Comparison of ENCODE assay signal across 11 cellular contexts in genomic region chr1:36396359-36396758, GRCh38. TPM values are rescaled to one million over a fixed set of nuclear protein-coding genes. Genes with fewer than 3 reads are reported as not detected.
A peak's percentile ranks its signal among the peaks of the same experiment; 100 is the strongest.
DNase-seq lines count a peak whose midpoint lies in the region; ATAC-seq, FAIRE-seq and TF ChIP-seq lines count a peak whose summit lies in the region.
"Had no signal": no experiment of that assay in that cellular context is flagged by ENCODE, and none has a peak within 500 bp of the region (broad histone marks: within the 10 kb centered on the region; RNA-seq: fewer than 3 reads in every experiment).

No MANE protein-coding gene starts in this region.

- H2AFZ ChIP-seq in HCT116 (ENCODE audit: low read depth, low read length, poor library complexity, severe bottlenecking) (no peak overlapping the region), astrocyte (ENCODE audit: low read depth, low read length) (no peak overlapping the region), neural cell (ENCODE audit: low read depth, low read length) (no peak overlapping the region)

- no TSS peak for BruUV-seq in HCT116 (replicated peaks; lab: Mats Ljungman, UMichigan)

- RAD21 ChIA-PET in HCT116 (lab: Charles Lee; ENCODE audit: low non-redundant PET in 1 of 2, low total read pairs in 2 of 2, uncharacterized antibody in 2 of 2, unreplicated experiment in 2 of 2): no interaction called here

- peaks cover 4% of the 10 kb centered on the region for H3K9me3 ChIP-seq in BLaER1
- H3K9me3 ChIP-seq in HCT116 (ENCODE audit: control insufficient read depth in 1 of 2, insufficient read depth in 1 of 2, low read depth in 1 of 2, low read length in 2 of 2): no peaks in the 10 kb centered on the region
- no peaks in the 10 kb centered on the region for H3K9me3 ChIP-seq in astrocyte (ENCODE audit: insufficient read depth, low read depth, low read length)
- H3K9me3 ChIP-seq in neural cell (ENCODE audit: low read length): no peaks in the 10 kb centered on the region

- H3K9me2 ChIP-seq in HCT116 (ENCODE audit: insufficient read depth) (no peaks in the 10 kb centered on the region), neural cell (ENCODE audit: insufficient read depth, low read length) (no peaks in the 10 kb centered on the region)

- CTCF ChIA-PET in HCT116 (lab: Charles Lee): no interaction called here

- peak overlapping the region; percentile 97 for H3K4me3 Mint-ChIP-seq in astrocyte (ENCODE audit: unreplicated experiment)

- H3K9me3 Mint-ChIP-seq in astrocyte (ENCODE audit: unreplicated experiment): no peaks in the 10 kb centered on the region

- no peak overlapping the region for H3K4me3 ChIP-seq in BLaER1
- peak overlapping the region; percentile 85 to 91 for H3K4me3 ChIP-seq in HCT116 (replicated peaks in 1 of 2; ENCODE audit: low read depth in 1 of 2, low read length in 2 of 2)
- no peak overlapping the region for H3K4me3 ChIP-seq in astrocyte (ENCODE audit: insufficient read depth, low read depth, low read length)
- H3K4me3 ChIP-seq in neural cell (ENCODE audit: low read length): peak overlapping the region; percentile 86

- H3K4me2 ChIP-seq in BLaER1 (peak overlapping the region; percentile 95), HCT116 (ENCODE audit: low read length) (peak overlapping the region; percentile 94), astrocyte (ENCODE audit: low read length) (peak overlapping the region; percentile 88), neural cell (ENCODE audit: low read length) (no peak overlapping the region)

- H3K4me1 Mint-ChIP-seq in astrocyte (ENCODE audit: low read depth, unreplicated experiment): peaks cover 16% of the 10 kb centered on the region

- TF ChIP-seq RAD21 in HCT116 (IDR thresholded peaks at IDR 0.05; ENCODE audit: low read depth) (no peak), neural cell (conservative IDR thresholded peaks at IDR 0.05) (no peak)

- no peak overlapping the region for H3K9ac ChIP-seq in BLaER1
- peak overlapping the region; percentile 90 for H3K9ac ChIP-seq in HCT116 (ENCODE audit: low read length)
- H3K9ac ChIP-seq in astrocyte (ENCODE audit: low read length): peak overlapping the region; percentile 95
- no peak overlapping the region for H3K9ac ChIP-seq in neural cell (ENCODE audit: low read length)

- H3K36me3 Mint-ChIP-seq in astrocyte (ENCODE audit: low read depth, unreplicated experiment): peaks cover 12% of the 10 kb centered on the region

- no peaks in the 10 kb centered on the region for H3K27me3 ChIP-seq in BLaER1
- no peaks in the 10 kb centered on the region for H3K27me3 ChIP-seq in HCT116 (ENCODE audit: insufficient read depth, low read length)
- H3K27me3 ChIP-seq in astrocyte (ENCODE audit: insufficient read depth, low read length): no peaks in the 10 kb centered on the region
- no peaks in the 10 kb centered on the region for H3K27me3 ChIP-seq in neural cell (ENCODE audit: insufficient read depth, low read depth, low read length)

- H3K4me1 ChIP-seq in BLaER1 (peaks cover 25% of the 10 kb centered on the region), HCT116 (ENCODE audit: control insufficient read depth in 1 of 2, insufficient read depth in 2 of 2, low read length in 2 of 2) (peaks cover 23 to 39% of the 10 kb centered on the region in 2 experiments), astrocyte (ENCODE audit: insufficient read depth, low read length) (peaks cover 10% of the 10 kb centered on the region)

- POLR2A ChIA-PET in HCT116 (lab: Charles Lee): interaction anchor here (2.1 to 7.4 kb wide), 2 partner anchors 9 to 10 kb away, joined by 12 to 219 read pairs; partner anchors contain the start of gene STK40

- H3K36me3 ChIP-seq in BLaER1 (peaks cover 30% of the 10 kb centered on the region), HCT116 (ENCODE audit: control insufficient read depth in 1 of 2, insufficient read depth in 2 of 2, low read length in 2 of 2) (peaks cover 12 to 20% of the 10 kb centered on the region in 2 experiments; a peak in 3 of 4 replicates), astrocyte (ENCODE audit: insufficient read depth, low read length) (peaks cover 13% of the 10 kb centered on the region), neural cell (ENCODE audit: insufficient read depth, low read length) (no peaks in the 10 kb centered on the region)

- no peaks in the 10 kb centered on the region for H4K20me1 ChIP-seq in BLaER1
- no peaks in the 10 kb centered on the region for H4K20me1 ChIP-seq in HCT116 (ENCODE audit: insufficient read depth)
- peaks cover 5% of the 10 kb centered on the region for H4K20me1 ChIP-seq in astrocyte (ENCODE audit: insufficient read depth, low read length)
- H4K20me1 ChIP-seq in neural cell (ENCODE audit: insufficient read depth): no peaks in the 10 kb centered on the region

- peak overlapping the region; percentile 77 for H3K27ac Mint-ChIP-seq in astrocyte (ENCODE audit: unreplicated experiment)

- H3K27me3 Mint-ChIP-seq in astrocyte (ENCODE audit: low read depth, unreplicated experiment): no peaks in the 10 kb centered on the region

- TF ChIP-seq EP300 in neural cell (conservative IDR thresholded peaks at IDR 0.05; ENCODE audit: poor library complexity, severe bottlenecking): no peak

- no peak for FAIRE-seq in astrocyte (lab: Jason Lieb, UNC)
- FAIRE-seq: RCC 7860 had no signal

- ATAC-seq in HCT116 (no peak), GM18502 (IDR thresholded peaks at IDR 0.05; ENCODE audit: poor library complexity, unreplicated experiment) (no peak), HG02678 (IDR thresholded peaks at IDR 0.05; ENCODE audit: unreplicated experiment) (no peak)

- TF ChIP-seq POLR2A in HCT116 (IDR thresholded peaks at IDR 0.05; ENCODE audit: borderline replicate concordance, extremely low read depth, insufficient read depth, insufficient read length): no peak

- H3K79me2 ChIP-seq in HCT116 (ENCODE audit: insufficient read depth, low read length) (peaks cover 34% of the 10 kb centered on the region), astrocyte (ENCODE audit: insufficient read depth, low read length) (peaks cover 30% of the 10 kb centered on the region), neural cell (replicated peaks; ENCODE audit: insufficient read depth, low read length) (no peaks in the 10 kb centered on the region)

- H3F3A ChIP-seq in neural cell (ENCODE audit: insufficient read depth, low read length, poor library complexity, severe bottlenecking): no peaks in the 10 kb centered on the region

- H3K27ac ChIP-seq in BLaER1: no peak overlapping the region
- no peak overlapping the region; the same call in 1 of the 2 replicates for H3K27ac ChIP-seq in HCT116 (ENCODE audit: low read depth, low read length)
- H3K27ac ChIP-seq in astrocyte (ENCODE audit: low read depth, low read length): no peak overlapping the region
- no peak overlapping the region for H3K27ac ChIP-seq in neural cell (ENCODE audit: low read length)

- DNase-seq in HCT116 (ENCODE audit: low read depth, low spot score) (no peak), astrocyte (ENCODE audit: low read depth) (no peak), EL (no peak), NCI-H748 treated with DMSO at 0.1 percent for 48 hours (lab: John Stamatoyannopoulos, UW) (no peak)
- DNase-seq: GF-D8, NCI-H1092 treated with DMSO at 0.1 percent for 48 hours had no signal

- intact Hi-C loops in HCT116 (cut with micrococcal nuclease): no loop called here

- TF ChIP-seq CTCF in HCT116 (IDR thresholded peaks at IDR 0.05 in 2 of 3, conservative IDR thresholded peaks at IDR 0.05 in 1 of 3; ENCODE audit: borderline replicate concordance in 1 of 3, insufficient read depth in 1 of 3, low read depth in 2 of 3, low read length in 2 of 3): no peak
- TF ChIP-seq CTCF in astrocyte (IDR thresholded peaks at IDR 0.05; ENCODE audit: insufficient read depth, low read depth, low read length): no peak
- no peak for TF ChIP-seq CTCF in neural cell (IDR thresholded peaks at IDR 0.05; ENCODE audit: poor library complexity, severe bottlenecking)

TF ChIP-seq in HCT116, 20 proteins besides CTCF, POLR2A, EP300 and RAD21 (continues in another document):
- TF ChIP-seq ZNF274 (IDR thresholded peaks at IDR 0.05; ENCODE audit: low read depth, low read length): no peak
- no peak for TF ChIP-seq JUND (IDR thresholded peaks at IDR 0.05)
- TF ChIP-seq, protein P1, sequence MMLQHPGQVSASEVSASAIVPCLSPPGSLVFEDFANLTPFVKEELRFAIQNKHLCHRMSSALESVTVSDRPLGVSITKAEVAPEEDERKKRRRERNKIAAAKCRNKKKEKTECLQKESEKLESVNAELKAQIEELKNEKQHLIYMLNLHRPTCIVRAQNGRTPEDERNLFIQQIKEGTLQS (IDR thresholded peaks at IDR 0.05): no peak
- no peak for TF ChIP-seq TCF7L2 (IDR thresholded peaks at IDR 0.05; ENCODE audit: borderline replicate concordance, extremely low read depth, insufficient read depth, insufficient read length)
- TF ChIP-seq FOSL1 (IDR thresholded peaks at IDR 0.05; ENCODE audit: low read depth): no peak

TF ChIP-seq in neural cell, 6 proteins besides CTCF, POLR2A, EP300 and RAD21 (continues in another document):
- TF ChIP-seq EZH2 (IDR thresholded peaks at IDR 0.05; ENCODE audit: borderline replicate concordance, insufficient read depth, low read length, poor library complexity, severe bottlenecking) (no peak), POLR2AphosphoS5 (IDR thresholded peaks at IDR 0.05) (no peak), MXI1 (conservative IDR thresholded peaks at IDR 0.05; ENCODE audit: poor library complexity, severe bottlenecking) (no peak)

RNA-seq across cellular contexts. Expression of gene LSM10, which starts 1.3 kb away (rescaled TPM):
- total RNA-seq in HCT116 (2021; ENCODE audit: unreplicated experiment): 49.5 TPM
- 62.3 and 62.4 TPM in 2 replicates for polyA plus RNA-seq in HCT116 (2012)
- total RNA-seq in astrocyte: 48.9 and 53.5 TPM in 2 replicates
- 1.3 and 3.2 TPM in 2 replicates for polyA plus RNA-seq in neural cell
- polyA minus RNA-seq in neural cell: 1.0 and 2.7 TPM in 2 replicates

RNA-seq across cellular contexts. Expression of gene STK40, which starts 10.6 kb away (rescaled TPM):
- total RNA-seq in HCT116 (2021; ENCODE audit: unreplicated experiment) (33.9 TPM), astrocyte (69.6 and 71.1 TPM in 2 replicates)
- 32.4 and 34.9 TPM in 2 replicates for polyA plus RNA-seq in HCT116 (2012)
- 8.4 and 10.5 TPM in 2 replicates for polyA plus RNA-seq in neural cell
- polyA minus RNA-seq in neural cell: 17.2 and 19.7 TPM in 2 replicates

RNA-seq across cellular contexts. Expression of gene OSCP1, which starts 53.9 kb away (rescaled TPM):
- 4.1 TPM for total RNA-seq in HCT116 (2021; ENCODE audit: unreplicated experiment)
- 2.7 and 3.7 TPM in 2 replicates for polyA plus RNA-seq in HCT116 (2012)
- 4.2 and 6.3 TPM in 2 replicates for total RNA-seq in astrocyte
- polyA plus RNA-seq in neural cell: 16.2 and 20.7 TPM in 2 replicates
- 22.2 and 25.6 TPM in 2 replicates for polyA minus RNA-seq in neural cell

Comparison
In these comparisons a context has a peak if more than half of its experiments do, and no peak if none do; other contexts are left out.
1. H3K4me3 ChIP-seq: peak in HCT116 (2 of 2) and neural cell (single experiment); none in BLaER1 (single experiment) and astrocyte (single experiment).
2. H3K9ac ChIP-seq: peak in HCT116 (single experiment) and astrocyte (single experiment); none in BLaER1 (single experiment) and neural cell (single experiment).